1 cellular context compared by ENCODE assay signal in the genomic region with DNA sequence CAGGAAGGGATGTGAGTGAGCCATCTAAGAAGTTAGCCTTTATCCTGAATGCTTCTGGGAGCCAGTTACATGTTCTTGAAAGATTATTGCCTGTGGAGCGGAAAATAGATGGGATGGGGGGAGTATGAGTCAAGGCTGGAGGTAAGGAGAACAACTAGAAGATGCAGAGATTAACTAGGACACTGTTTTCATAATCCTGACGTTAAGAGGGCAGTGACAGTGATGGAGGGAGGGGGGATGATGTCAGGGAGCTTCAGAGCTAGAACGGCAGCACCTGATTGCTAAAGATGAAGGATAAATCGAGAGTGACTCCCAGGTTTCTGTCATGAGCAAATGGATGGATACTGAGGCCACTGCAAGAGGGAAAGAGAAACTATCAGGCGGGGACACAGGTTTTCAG.
TF ChIP-seq lines count a peak whose summit lies in the region.

No MANE protein-coding gene starts in this region.

TF ChIP-seq in K562, 482 proteins besides CTCF, POLR2A, EP300 and RAD21 (continued from another document):
- TF ChIP-seq, protein P1, sequence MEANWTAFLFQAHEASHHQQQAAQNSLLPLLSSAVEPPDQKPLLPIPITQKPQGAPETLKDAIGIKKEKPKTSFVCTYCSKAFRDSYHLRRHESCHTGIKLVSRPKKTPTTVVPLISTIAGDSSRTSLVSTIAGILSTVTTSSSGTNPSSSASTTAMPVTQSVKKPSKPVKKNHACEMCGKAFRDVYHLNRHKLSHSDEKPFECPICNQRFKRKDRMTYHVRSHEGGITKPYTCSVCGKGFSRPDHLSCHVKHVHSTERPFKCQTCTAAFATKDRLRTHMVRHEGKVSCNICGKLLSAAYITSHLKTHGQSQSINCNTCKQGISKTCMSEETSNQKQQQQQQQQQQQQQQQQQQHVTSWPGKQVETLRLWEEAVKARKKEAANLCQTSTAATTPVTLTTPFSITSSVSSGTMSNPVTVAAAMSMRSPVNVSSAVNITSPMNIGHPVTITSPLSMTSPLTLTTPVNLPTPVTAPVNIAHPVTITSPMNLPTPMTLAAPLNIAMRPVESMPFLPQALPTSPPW (CRISPR knock-in tag; IDR thresholded peaks at IDR 0.05): peak; percentile 33; the same call in 1 of the 2 replicates
- TF ChIP-seq KDM2B (CRISPR knock-in tag; IDR thresholded peaks at IDR 0.05) (no peak), ELF4 (CRISPR knock-in tag; IDR thresholded peaks at IDR 0.05) (0 out of 2 replicates have a peak, but pooled peaks have one; percentile 11), MAZ (CRISPR knock-in tag; conservative IDR thresholded peaks at IDR 0.05 in 1 of 2, IDR thresholded peaks at IDR 0.05 in 1 of 2) (0 out of 4 replicates have a peak, but pooled peaks of 1 of the 2 experiments have one; percentile 27), ATF7 (IDR thresholded peaks at IDR 0.05) (peak; percentile 51; the same call in 1 of the 2 replicates), RCOR1 (IDR thresholded peaks at IDR 0.05; ENCODE audit: borderline replicate concordance in 1 of 2, low read depth in 2 of 2, low read length in 2 of 2) (peak in 1 of 2 experiments; percentile 74; a peak in 1 of 4 replicates), OTX1 (CRISPR knock-in tag; IDR thresholded peaks at IDR 0.05) (0 out of 2 replicates have a peak, but pooled peaks have one; percentile 26), KDM1A (IDR thresholded peaks at IDR 0.05) (peak; percentile 72 to 85), ARID1B (IDR thresholded peaks at IDR 0.05) (0 out of 2 replicates have a peak, but pooled peaks have one; percentile 35), HNRNPL (IDR thresholded peaks at IDR 0.05; ENCODE audit: low read depth, low read length) (no peak), CXXC5 (CRISPR knock-in tag; IDR thresholded peaks at IDR 0.05) (peak; percentile 27; the same call in 1 of the 2 replicates), RBM15 (IDR thresholded peaks at IDR 0.05; ENCODE audit: insufficient read depth, low read length) (no peak), ZEB2 (IDR thresholded peaks at IDR 0.05) (peak; percentile 83), SMARCE1 (IDR thresholded peaks at IDR 0.05) (0 out of 2 replicates have a peak, but pooled peaks have one; percentile 55), HDAC2 (IDR thresholded peaks at IDR 0.05) (0 out of 2 replicates have a peak, but pooled peaks have one; percentile 20), HNRNPK (IDR thresholded peaks at IDR 0.05; ENCODE audit: low read depth, low read length, poor library complexity, severe bottlenecking) (no peak), MEIS2 (IDR thresholded peaks at IDR 0.05; ENCODE audit: partially characterized antibody) (peak; percentile 55), MTA1 (IDR thresholded peaks at IDR 0.05; ENCODE audit: borderline replicate concordance) (0 out of 2 replicates have a peak, but pooled peaks have one; percentile 58), CREM (IDR thresholded peaks at IDR 0.05; ENCODE audit: low read depth) (peak; percentile 72), ZFP1 (CRISPR knock-in tag; IDR thresholded peaks at IDR 0.05) (no peak), CCNT2 (IDR thresholded peaks at IDR 0.05; ENCODE audit: borderline replicate concordance, extremely low read depth, insufficient read length, low read depth, low read length) (no peak), ARID2 (IDR thresholded peaks at IDR 0.05) (0 out of 2 replicates have a peak, but pooled peaks have one; percentile 4), HDAC1 (IDR thresholded peaks at IDR 0.05) (peak in 1 of 2 experiments; percentile 68; a peak in 2 of 4 replicates), U2AF2 (optimal IDR thresholded peaks at IDR 0.05; ENCODE audit: low read depth, low read length) (no peak)
- TF ChIP-seq, protein P2, sequence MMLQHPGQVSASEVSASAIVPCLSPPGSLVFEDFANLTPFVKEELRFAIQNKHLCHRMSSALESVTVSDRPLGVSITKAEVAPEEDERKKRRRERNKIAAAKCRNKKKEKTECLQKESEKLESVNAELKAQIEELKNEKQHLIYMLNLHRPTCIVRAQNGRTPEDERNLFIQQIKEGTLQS (IDR thresholded peaks at IDR 0.05): peak; percentile 66
- TF ChIP-seq, protein P2 (CRISPR knock-in tag; conservative IDR thresholded peaks at IDR 0.05): no peak
- TF ChIP-seq, protein P3, sequence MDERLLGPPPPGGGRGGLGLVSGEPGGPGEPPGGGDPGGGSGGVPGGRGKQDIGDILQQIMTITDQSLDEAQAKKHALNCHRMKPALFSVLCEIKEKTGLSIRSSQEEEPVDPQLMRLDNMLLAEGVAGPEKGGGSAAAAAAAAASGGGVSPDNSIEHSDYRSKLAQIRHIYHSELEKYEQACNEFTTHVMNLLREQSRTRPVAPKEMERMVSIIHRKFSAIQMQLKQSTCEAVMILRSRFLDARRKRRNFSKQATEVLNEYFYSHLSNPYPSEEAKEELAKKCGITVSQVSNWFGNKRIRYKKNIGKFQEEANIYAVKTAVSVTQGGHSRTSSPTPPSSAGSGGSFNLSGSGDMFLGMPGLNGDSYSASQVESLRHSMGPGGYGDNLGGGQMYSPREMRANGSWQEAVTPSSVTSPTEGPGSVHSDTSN (CRISPR knock-in tag; IDR thresholded peaks at IDR 0.05; ENCODE audit: low read depth): no peak
- TF ChIP-seq, protein P3 (tag; conservative IDR thresholded peaks at IDR 0.05; ENCODE audit: low read depth): peak; percentile 32; the same call in 1 of the 2 replicates
- TF ChIP-seq, protein P4, sequence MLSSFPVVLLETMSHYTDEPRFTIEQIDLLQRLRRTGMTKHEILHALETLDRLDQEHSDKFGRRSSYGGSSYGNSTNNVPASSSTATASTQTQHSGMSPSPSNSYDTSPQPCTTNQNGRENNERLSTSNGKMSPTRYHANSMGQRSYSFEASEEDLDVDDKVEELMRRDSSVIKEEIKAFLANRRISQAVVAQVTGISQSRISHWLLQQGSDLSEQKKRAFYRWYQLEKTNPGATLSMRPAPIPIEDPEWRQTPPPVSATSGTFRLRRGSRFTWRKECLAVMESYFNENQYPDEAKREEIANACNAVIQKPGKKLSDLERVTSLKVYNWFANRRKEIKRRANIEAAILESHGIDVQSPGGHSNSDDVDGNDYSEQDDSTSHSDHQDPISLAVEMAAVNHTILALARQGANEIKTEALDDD (IDR thresholded peaks at IDR 0.05): 0 out of 2 replicates have a peak, but pooled peaks have one; percentile 50
- TF ChIP-seq, protein P5, sequence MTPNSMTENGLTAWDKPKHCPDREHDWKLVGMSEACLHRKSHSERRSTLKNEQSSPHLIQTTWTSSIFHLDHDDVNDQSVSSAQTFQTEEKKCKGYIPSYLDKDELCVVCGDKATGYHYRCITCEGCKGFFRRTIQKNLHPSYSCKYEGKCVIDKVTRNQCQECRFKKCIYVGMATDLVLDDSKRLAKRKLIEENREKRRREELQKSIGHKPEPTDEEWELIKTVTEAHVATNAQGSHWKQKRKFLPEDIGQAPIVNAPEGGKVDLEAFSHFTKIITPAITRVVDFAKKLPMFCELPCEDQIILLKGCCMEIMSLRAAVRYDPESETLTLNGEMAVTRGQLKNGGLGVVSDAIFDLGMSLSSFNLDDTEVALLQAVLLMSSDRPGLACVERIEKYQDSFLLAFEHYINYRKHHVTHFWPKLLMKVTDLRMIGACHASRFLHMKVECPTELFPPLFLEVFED (CRISPR knock-in tag; conservative IDR thresholded peaks at IDR 0.05): 0 out of 2 replicates have a peak, but pooled peaks have one; percentile 65
- TF ChIP-seq, protein P6, sequence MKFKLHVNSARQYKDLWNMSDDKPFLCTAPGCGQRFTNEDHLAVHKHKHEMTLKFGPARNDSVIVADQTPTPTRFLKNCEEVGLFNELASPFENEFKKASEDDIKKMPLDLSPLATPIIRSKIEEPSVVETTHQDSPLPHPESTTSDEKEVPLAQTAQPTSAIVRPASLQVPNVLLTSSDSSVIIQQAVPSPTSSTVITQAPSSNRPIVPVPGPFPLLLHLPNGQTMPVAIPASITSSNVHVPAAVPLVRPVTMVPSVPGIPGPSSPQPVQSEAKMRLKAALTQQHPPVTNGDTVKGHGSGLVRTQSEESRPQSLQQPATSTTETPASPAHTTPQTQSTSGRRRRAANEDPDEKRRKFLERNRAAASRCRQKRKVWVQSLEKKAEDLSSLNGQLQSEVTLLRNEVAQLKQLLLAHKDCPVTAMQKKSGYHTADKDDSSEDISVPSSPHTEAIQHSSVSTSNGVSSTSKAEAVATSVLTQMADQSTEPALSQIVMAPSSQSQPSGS (CRISPR knock-in tag; IDR thresholded peaks at IDR 0.05): no peak
